ENCODE assay signal across 14 cellular contexts in the genomic region with DNA sequence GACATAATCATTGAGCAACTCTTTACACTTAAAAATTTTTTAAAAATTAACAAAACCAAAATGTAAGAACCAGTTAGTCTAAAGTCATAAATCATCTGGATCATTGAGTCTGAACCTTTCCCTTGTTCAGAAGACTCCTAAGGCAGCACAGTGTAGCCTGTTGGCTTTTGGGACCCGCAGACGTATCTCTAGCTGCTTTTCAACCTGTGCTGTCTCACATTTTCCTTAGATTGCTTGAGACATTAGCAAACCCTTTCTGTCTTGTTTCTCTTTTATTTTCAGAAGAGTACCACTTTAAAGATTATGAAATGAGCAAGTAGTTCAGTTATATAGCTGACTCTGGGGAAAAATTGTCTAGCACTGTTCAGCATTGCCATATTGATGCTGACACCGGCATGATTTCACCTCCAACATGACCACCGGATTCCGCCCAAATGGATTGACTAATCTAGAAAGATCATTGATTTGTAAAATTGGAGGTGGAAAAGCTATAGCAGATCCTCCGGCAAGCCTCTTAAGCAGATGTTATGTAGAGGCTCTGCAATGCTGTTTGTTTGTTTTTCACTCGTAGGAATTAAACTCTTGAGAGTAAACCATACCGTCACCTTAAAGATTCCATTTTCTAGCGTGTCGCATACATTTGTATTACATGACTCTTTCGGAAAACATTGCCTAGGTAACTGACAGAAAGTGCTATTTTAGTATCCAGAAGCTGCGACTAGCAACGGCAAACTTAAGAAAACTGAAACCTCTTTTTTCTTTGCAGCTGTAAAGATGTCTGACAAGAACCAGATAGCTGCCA. TPM values are rescaled to one million over a fixed set of nuclear protein-coding genes. Genes with fewer than 3 reads are reported as not detected.
A peak's percentile ranks its signal among the peaks of the same experiment; 100 is the strongest.
DNase-seq lines count a peak whose midpoint lies in the region; ATAC-seq, FAIRE-seq and TF ChIP-seq lines count a peak whose summit lies in the region.
"Had no signal": no experiment of that assay in that cellular context is flagged by ENCODE, and none has a peak within 500 bp of the region (broad histone marks: within the 10 kb centered on the region; RNA-seq: fewer than 3 reads in every experiment).

No MANE protein-coding gene starts in this region.

- peaks cover 41% of the 10 kb centered on the region for H3K36me3 Mint-ChIP-seq in T-helper 2 cell treated with Interferon-gamma antibody and Interleukin-4, amounts not matched to agents 5 μg/mL and 100 μg/mL, for 36 hours (ENCODE audit: low read depth)

- CTCF ChIA-PET in BJ (lab: Yijun Ruan, JAX) = interaction anchor here (1.2 to 1.9 kb wide), 2 partner anchors 88 to 370 kb away, joined by 4 to 6 read pairs; no protein-coding TSS in a partner anchor

- H3K4me1 Mint-ChIP-seq in T-helper 2 cell treated with Interferon-gamma antibody and Interleukin-4, amounts not matched to agents 5 μg/mL and 100 μg/mL, for 36 hours (ENCODE audit: low read depth) = peaks cover 12% of the 10 kb centered on the region

- H3K4me3 ChIP-seq in BJ (ENCODE audit: low read depth, low read length) = peak overlapping the region; percentile 14; the same call in 1 of the 2 replicates

- no peaks in the 10 kb centered on the region for H3K36me3 ChIP-seq in BJ (ENCODE audit: control insufficient read depth, insufficient read depth, low read length)
- H3K36me3 ChIP-seq: vagina had no signal

- no peak overlapping the region for H3K27ac Mint-ChIP-seq in T-helper 2 cell treated with Interferon-gamma antibody and Interleukin-4, amounts not matched to agents 5 μg/mL and 100 μg/mL, for 36 hours
- H3K27ac Mint-ChIP-seq: activated naive CD4-positive, alpha-beta T cell treated with anti-CD3 and anti-CD28 coated beads, Interleukin-2, amount 50 U/mL, for 72 hours had no signal

- no peak for TF ChIP-seq POLR2A in GM12891 (IDR thresholded peaks at IDR 0.05; ENCODE audit: low read depth, low read length)

- H3K4me3 Mint-ChIP-seq in T-helper 2 cell treated with Interferon-gamma antibody and Interleukin-4, amounts not matched to agents 5 μg/mL and 100 μg/mL, for 36 hours = no peak overlapping the region

- H3K27me3 Mint-ChIP-seq in T-helper 2 cell treated with Interferon-gamma antibody and Interleukin-4, amounts not matched to agents 5 μg/mL and 100 μg/mL, for 36 hours (ENCODE audit: low read depth) = no peaks in the 10 kb centered on the region

- no peak for ATAC-seq in HG03039 (IDR thresholded peaks at IDR 0.05; ENCODE audit: unreplicated experiment)
- no peak for ATAC-seq in HG02678 (IDR thresholded peaks at IDR 0.05; ENCODE audit: unreplicated experiment)
- ATAC-seq: PC-3 had no signal

- no peak for DNase-seq in BJ (ENCODE audit: low read depth)
- no peak for DNase-seq in GM12891 (ENCODE audit: insufficient read length, low spot score)
- DNase-seq in NAMALWA (ENCODE audit: low spot score) = peak; percentile 35
- DNase-seq in T-helper 2 cell treated with Interferon-gamma antibody and Interleukin-4, amounts not matched to agents 5 μg/mL and 100 μg/mL, for 36 hours (ENCODE audit: low spot score) = no peak
- no peak for DNase-seq in AML-193 (lab: John Stamatoyannopoulos, UW)
- DNase-seq: NCI-H2107; PC-3; stimulated activated CD4-positive, alpha-beta T cell treated with anti-CD3 and anti-CD28 coated beads, Interleukin-2, amount 100 ng/mL, for 48 hours had no signal

- POLR2A ChIA-PET in BJ (lab: Charles Lee) = interaction anchor here (0.6 kb wide), 1 partner anchor 707 kb away, joined by 11 read pairs; no protein-coding TSS in a partner anchor

- H3K9me3 Mint-ChIP-seq in T-helper 2 cell treated with Interferon-gamma antibody and Interleukin-4, amounts not matched to agents 5 μg/mL and 100 μg/mL, for 36 hours = no peaks in the 10 kb centered on the region
- H3K9me3 Mint-ChIP-seq: activated naive CD4-positive, alpha-beta T cell treated with anti-CD3 and anti-CD28 coated beads, Interleukin-2, amount 50 U/mL, for 72 hours; immature natural killer cell had no signal

- no peak for TF ChIP-seq CTCF in BJ (IDR thresholded peaks at IDR 0.05; ENCODE audit: insufficient read depth, low read depth, low read length)

- peak; percentile 58 for FAIRE-seq in GM12891 (lab: Jason Lieb, UNC)
- peak; percentile 94 for FAIRE-seq in islet of Langerhans (lab: Jason Lieb, UNC)

- no peaks in the 10 kb centered on the region for H3K27me3 ChIP-seq in BJ (ENCODE audit: control insufficient read depth, insufficient read depth, low read length)
- H3K27me3 ChIP-seq: vagina had no signal

TF ChIP-seq in GM12891, 5 proteins besides CTCF, POLR2A, EP300 and RAD21:
- TF ChIP-seq POU2F2 (IDR thresholded peaks at IDR 0.05; ENCODE audit: low read depth, low read length) (no peak), PAX5 (IDR thresholded peaks at IDR 0.05; ENCODE audit: insufficient read depth, low read length, severe bottlenecking) (no peak), POLR2AphosphoS5 (IDR thresholded peaks at IDR 0.05; ENCODE audit: low read depth, low read length) (no peak), TAF1 (IDR thresholded peaks at IDR 0.05; ENCODE audit: low read depth, low read length) (no peak), SPI1 (IDR thresholded peaks at IDR 0.05; ENCODE audit: low read depth, low read length) (no peak)

RNA-seq across cellular contexts. Expression of a gene that starts 9.0 kb away (rescaled TPM):
- 1.1 and 2.0 TPM in 2 replicates for polyA plus RNA-seq in BJ (2011; rRNA removed)
- 1.4 and 1.5 TPM in 2 replicates for polyA minus RNA-seq in BJ (2011; rRNA and poly(A)+ RNA removed)
- polyA plus RNA-seq in GM12891 (2012; ENCODE audit: low read depth, missing spikeins) = 0.60 TPM

RNA-seq across cellular contexts. Expression of a gene that starts 27.0 kb away (rescaled TPM):
- polyA plus RNA-seq in BJ (2011; rRNA removed) = 9.8 and 24.0 TPM in 2 replicates
- 3.6 and 4.9 TPM in 2 replicates for polyA minus RNA-seq in BJ (2011; rRNA and poly(A)+ RNA removed)
- 37.6 TPM for polyA plus RNA-seq in GM12891 (2012; ENCODE audit: low read depth, missing spikeins)
